In the genomic region with DNA sequence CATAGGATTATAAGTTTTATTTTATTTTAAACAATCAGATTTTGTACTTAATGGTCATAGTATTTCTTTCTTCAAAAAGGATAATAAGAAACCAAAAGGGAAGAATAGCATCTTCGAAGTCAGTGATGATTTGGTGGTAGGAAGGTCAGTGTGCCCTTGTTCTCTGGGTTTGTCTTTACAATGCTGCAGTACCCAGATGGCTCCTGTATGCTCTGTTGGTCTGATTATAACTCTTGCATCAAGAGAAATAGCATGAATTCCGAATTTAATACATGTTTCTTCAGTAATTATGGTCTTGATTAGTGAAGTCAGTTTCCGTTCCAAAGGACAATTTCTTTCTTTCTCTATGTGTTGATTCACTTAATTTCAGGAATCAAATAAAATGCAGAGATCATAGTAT, we compare ENCODE assay signal across 36 cellular contexts.
"Had no signal": no experiment of that assay in that cellular context is flagged by ENCODE, and none has a peak within 500 bp of the region (broad histone marks: within the 10 kb centered on the region; RNA-seq: fewer than 3 reads in every experiment).

No MANE protein-coding gene starts in this region.

- FAIRE-seq: endometrium, urothelium cell line had no signal

- DNase-seq: activated CD4-positive, alpha-beta memory T cell treated with anti-CD3 and anti-CD28 coated beads for 36 hours; activated CD4-positive, alpha-beta T cell treated with anti-CD3 and anti-CD28 coated beads, Interleukin-2, amount 10 ng/mL, durations not matched to agents 24 days and 14 days; activated CD4-positive, CD25-positive, alpha-beta regulatory T cell treated with anti-CD3 and anti-CD28 coated beads, Interleukin-2, amount 50 U/mL, for 72 hours; activated CD8-positive, alpha-beta memory T cell treated with anti-CD3 and anti-CD28 coated beads, Interleukin-2, amount 50 U/mL, for 4 hours; activated effector memory CD4-positive, alpha-beta T cell treated with anti-CD3 and anti-CD28 coated beads, Interleukin-2, amount 50 U/mL, for 16 hours; activated naive CD4-positive, alpha-beta T cell treated with anti-CD3 and anti-CD28 coated beads for 36 hours; activated naive CD8-positive, alpha-beta T cell treated with anti-CD3 and anti-CD28 coated beads for 36 hours; activated T-cell treated with anti-CD3 and anti-CD28 coated beads, Interleukin-2, amount 50 U/mL, for 1 hour; adrenal gland; aorta; body of pancreas; effector CD4-positive, alpha-beta T cell; esophagus squamous epithelium; foreskin melanocyte; islet precursor cell; left cardiac atrium; left ventricle myocardium superior; mammary epithelial cell; naive B cell; nephron progenitor cell; ovary; retina; stimulated activated CD4-positive, alpha-beta T cell treated with anti-CD3 and anti-CD28 coated beads, Interleukin-1b, Interleukin-23, amount 100 ng/mL, for 48 hours; stimulated activated CD4-positive, alpha-beta T cell treated with anti-CD3 and anti-CD28 coated beads, Interleukin-4, amount 100 ng/mL, for 4 hours; stimulated activated CD8-positive, alpha-beta memory T cell treated with anti-CD3 and anti-CD28 coated beads, Interleukin-4, amount 100 ng/mL, for 48 hours; stimulated activated naive B cell treated with anti-CD40 and anti-IgM and Interleukin-4, amounts not matched to agents 10 μg/mL and 1 μg/mL and 100 μg/mL, for 72 hours; stomach; T-helper 2 cell; tibial artery had no signal

- H3K4me1 ChIP-seq: body of pancreas, prostate gland, tibial artery had no signal

- H3K27me3 ChIP-seq: adrenal gland, body of pancreas, cardiac muscle cell, esophagus squamous epithelium, ovary, stomach, suprapubic skin, tibial artery had no signal

- H3K9me3 ChIP-seq: adrenal gland, body of pancreas, esophagus squamous epithelium, ovary, prostate gland, stomach, suprapubic skin, tibial artery had no signal

- H3K4me3 ChIP-seq: adrenal gland, body of pancreas, cardiac muscle cell, esophagus squamous epithelium, ovary, prostate gland, skin epidermis, stomach, suprapubic skin, tibial artery had no signal

- H3K36me3 ChIP-seq: adrenal gland, cardiac muscle cell, esophagus squamous epithelium, ovary, prostate gland, stomach, suprapubic skin, tibial artery had no signal

- H3K27ac ChIP-seq: adrenal gland, body of pancreas, cardiac muscle cell, epithelial cell of prostate, esophagus squamous epithelium, ovary, prostate gland, skin epidermis, stomach, suprapubic skin, tibial artery had no signal
